ENCODE assay signal across 11 cellular contexts in the genomic region with DNA sequence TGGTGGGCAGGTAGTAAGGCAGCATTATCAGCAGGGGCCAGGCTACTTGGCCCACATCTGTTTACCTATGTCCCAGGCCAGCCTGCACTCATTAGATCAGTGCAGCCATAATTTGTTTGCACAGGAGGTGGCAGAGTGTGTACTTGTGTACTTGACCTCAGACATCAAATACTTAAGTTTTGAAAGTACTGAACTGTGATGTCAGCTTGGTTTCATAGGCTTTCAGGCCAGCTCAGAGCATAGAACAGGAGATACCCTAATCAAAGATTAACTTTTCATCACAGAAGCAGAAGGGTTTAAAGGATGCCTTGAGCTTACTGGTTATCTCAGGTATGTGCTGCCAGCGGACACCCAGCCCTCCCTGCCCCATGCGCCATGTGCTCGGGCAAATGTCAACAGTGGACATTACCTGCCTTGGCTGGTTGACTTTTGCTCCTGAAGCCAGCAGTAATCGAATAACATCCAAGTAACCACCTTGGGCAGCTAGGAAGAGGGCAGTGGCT. TPM values are rescaled to one million over a fixed set of nuclear protein-coding genes. Genes with fewer than 3 reads are reported as not detected.
DNase-seq lines count a peak whose midpoint lies in the region; ATAC-seq, FAIRE-seq and TF ChIP-seq lines count a peak whose summit lies in the region.
"Had no signal": no experiment of that assay in that cellular context is flagged by ENCODE, and none has a peak within 500 bp of the region (broad histone marks: within the 10 kb centered on the region; RNA-seq: fewer than 3 reads in every experiment).

No MANE protein-coding gene starts in this region.

- TF ChIP-seq EP300 in K562 (IDR thresholded peaks at IDR 0.05; ENCODE audit: low read length) = no peak

- POLR2A ChIA-PET in GM10248 (lab: Yijun Ruan, JAX) = interaction anchor here (0.6 kb wide), 1 partner anchor 167 kb away, joined by 3 read pairs; no protein-coding TSS in a partner anchor
- POLR2A ChIA-PET in K562 (lab: Yijun Ruan, JAX) = no interaction called here

- no peak overlapping the region for H3K4me3 Mint-ChIP-seq in activated T-helper 1 cell treated with anti-CD3 and anti-CD28 coated beads, Interleukin-12 subunit alpha, Interleukin-12 subunit beta, Interleukin-2, Interleukin-4 antibody, amounts not matched to agents 30 ng/mL and 10 ng/mL and 1 ng/mL, durations not matched to agents 14 hours and 24 hours and 36 hours
- H3K4me3 Mint-ChIP-seq: activated naive CD4-positive, alpha-beta T cell treated with anti-CD3 and anti-CD28 coated beads, Interleukin-2, amount 50 U/mL, for 24 hours; stimulated activated naive B cell treated with anti-CD40 and anti-IgM and Interleukin-4, amounts not matched to agents 10 μg/mL and 1 μg/mL and 100 μg/mL, for 72 hours had no signal

- H3K9me1 ChIP-seq in K562 (ENCODE audit: control insufficient read depth, insufficient read depth, low read length) = no peaks in the 10 kb centered on the region

- no peak overlapping the region for H3K27ac Mint-ChIP-seq in activated T-helper 1 cell treated with anti-CD3 and anti-CD28 coated beads, Interleukin-12 subunit alpha, Interleukin-12 subunit beta, Interleukin-2, Interleukin-4 antibody, amounts not matched to agents 30 ng/mL and 10 ng/mL and 1 ng/mL, durations not matched to agents 14 hours and 24 hours and 36 hours
- H3K27ac Mint-ChIP-seq: activated naive CD4-positive, alpha-beta T cell treated with anti-CD3 and anti-CD28 coated beads, Interleukin-2, amount 50 U/mL, for 24 hours; stimulated activated naive B cell treated with anti-CD40 and anti-IgM and Interleukin-4, amounts not matched to agents 10 μg/mL and 1 μg/mL and 100 μg/mL, for 72 hours had no signal

- no peaks in the 10 kb centered on the region; a peak in 2 of 5 replicates for H3K4me1 ChIP-seq in K562 (replicated peaks in 1 of 2; ENCODE audit: control insufficient read depth in 2 of 2, insufficient read depth in 2 of 2, low read length in 2 of 2)

- no peaks in the 10 kb centered on the region for H3K9me3 ChIP-seq in K562 (replicated peaks; ENCODE audit: control insufficient read depth, insufficient read depth, low read depth, low read length)
- H3K9me3 ChIP-seq: ovary had no signal

- DNase-seq in GM10248 (ENCODE audit: extremely low spot score) (peak; percentile 52), K562 (ENCODE audit: extremely low read depth in 1 of 4, low spot score in 3 of 4) (no peak), cortex of kidney (lab: John Stamatoyannopoulos, UW) (no peak)
- DNase-seq in activated T-helper 1 cell treated with anti-CD3 and anti-CD28 coated beads, Interleukin-12 subunit alpha, Interleukin-12 subunit beta, Interleukin-2, Interleukin-4 antibody, amounts not matched to agents 30 ng/mL and 10 ng/mL and 1 ng/mL, durations not matched to agents 14 hours and 24 hours and 36 hours (ENCODE audit: low spot score) = no peak
- no peak for DNase-seq in stimulated activated CD4-positive, alpha-beta T cell treated with anti-CD3 and anti-CD28 coated beads, Interleukin-1b, Interleukin-23, amount 100 ng/mL, for 48 hours
- DNase-seq: ovary; stimulated activated naive B cell treated with anti-CD40 and anti-IgM and Interleukin-4, amounts not matched to agents 10 μg/mL and 1 μg/mL and 100 μg/mL, for 72 hours had no signal

- H3K79me2 ChIP-seq in K562 (ENCODE audit: control insufficient read depth, insufficient read depth, low read length) = no peaks in the 10 kb centered on the region

- H3K4me3 ChIP-seq in K562 = no peak overlapping the region
- H3K4me3 ChIP-seq: ovary had no signal

- BruUV-seq in K562 (replicated peaks; lab: Mats Ljungman, UMichigan) = no TSS peak

- TF ChIP-seq CTCF in GM10248 (IDR thresholded peaks at IDR 0.05; ENCODE audit: control extremely low read depth, extremely low read depth, low read depth, missing control alignments) (peak; percentile 20), K562 (IDR thresholded peaks at IDR 0.05 in 2 of 3, conservative IDR thresholded peaks at IDR 0.05 in 1 of 3; ENCODE audit: insufficient read depth in 2 of 3, low read depth in 1 of 3, low read length in 3 of 3) (no peak)

- in situ Hi-C loops in K562 (cut with MboI) = no loop called here

- H4K20me1 ChIP-seq in K562 (replicated peaks; ENCODE audit: control insufficient read depth, insufficient read depth, low read length) = no peaks in the 10 kb centered on the region

- ATAC-seq in GM21381 (IDR thresholded peaks at IDR 0.05; ENCODE audit: unreplicated experiment) (peak; percentile 94), HG03520 (IDR thresholded peaks at IDR 0.05; ENCODE audit: unreplicated experiment) (peak; percentile 87), K562 (peak; percentile 45), HG02885 (IDR thresholded peaks at IDR 0.05; ENCODE audit: poor library complexity, unreplicated experiment) (no peak)

- no peaks in the 10 kb centered on the region for H3K9me3 Mint-ChIP-seq in activated T-helper 1 cell treated with anti-CD3 and anti-CD28 coated beads, Interleukin-12 subunit alpha, Interleukin-12 subunit beta, Interleukin-2, Interleukin-4 antibody, amounts not matched to agents 30 ng/mL and 10 ng/mL and 1 ng/mL, durations not matched to agents 14 hours and 24 hours and 36 hours
- H3K9me3 Mint-ChIP-seq: activated naive CD4-positive, alpha-beta T cell treated with anti-CD3 and anti-CD28 coated beads, Interleukin-2, amount 50 U/mL, for 24 hours; stimulated activated naive B cell treated with anti-CD40 and anti-IgM and Interleukin-4, amounts not matched to agents 10 μg/mL and 1 μg/mL and 100 μg/mL, for 72 hours had no signal

- no peak for TF ChIP-seq POLR2A in K562 (conservative IDR thresholded peaks at IDR 0.05)

- TF ChIP-seq RAD21 in K562 (CRISPR knock-in tag; conservative IDR thresholded peaks at IDR 0.05 in 1 of 2, IDR thresholded peaks at IDR 0.05 in 1 of 2) = no peak

- no peak overlapping the region for H2AFZ ChIP-seq in K562 (ENCODE audit: low read depth, low read length)

- H3K36me3 ChIP-seq in K562 (ENCODE audit: control insufficient read depth, insufficient read depth, low read length) = no peaks in the 10 kb centered on the region
- H3K36me3 ChIP-seq: ovary had no signal

- 38% methylated on average over 4 of the region's 4 CpGs for WGBS in K562 (ENCODE audit: insufficient coverage, low coverage, missing lambda C conversion rate)

- no peaks in the 10 kb centered on the region for H3K36me3 Mint-ChIP-seq in activated T-helper 1 cell treated with anti-CD3 and anti-CD28 coated beads, Interleukin-12 subunit alpha, Interleukin-12 subunit beta, Interleukin-2, Interleukin-4 antibody, amounts not matched to agents 30 ng/mL and 10 ng/mL and 1 ng/mL, durations not matched to agents 14 hours and 24 hours and 36 hours (ENCODE audit: low read depth)
- H3K36me3 Mint-ChIP-seq: activated naive CD4-positive, alpha-beta T cell treated with anti-CD3 and anti-CD28 coated beads, Interleukin-2, amount 50 U/mL, for 24 hours; stimulated activated naive B cell treated with anti-CD40 and anti-IgM and Interleukin-4, amounts not matched to agents 10 μg/mL and 1 μg/mL and 100 μg/mL, for 72 hours had no signal

- no peak overlapping the region for H3K9ac ChIP-seq in K562 (ENCODE audit: insufficient read depth in 1 of 2, low read depth in 2 of 2, low read length in 2 of 2)

- intact Hi-C loops in K562 (cut with micrococcal nuclease) = loop anchor here (10.0 kb wide), 1 partner anchor 285 kb away; no protein-coding TSS in a partner anchor
- intact Hi-C loops in activated T-helper 1 cell treated with anti-CD3 and anti-CD28 coated beads, Interleukin-12 subunit alpha, Interleukin-12 subunit beta, Interleukin-2, Interleukin-4 antibody, amounts not matched to agents 30 ng/mL and 10 ng/mL and 1 ng/mL, durations not matched to agents 14 hours and 24 hours and 36 hours (cut with micrococcal nuclease) = no loop called here

- no peak overlapping the region for H3K27ac ChIP-seq in K562 (ENCODE audit: extremely low read depth, low read depth, low read length)
- H3K27ac ChIP-seq: ovary had no signal

- H3K4me1 Mint-ChIP-seq in activated T-helper 1 cell treated with anti-CD3 and anti-CD28 coated beads, Interleukin-12 subunit alpha, Interleukin-12 subunit beta, Interleukin-2, Interleukin-4 antibody, amounts not matched to agents 30 ng/mL and 10 ng/mL and 1 ng/mL, durations not matched to agents 14 hours and 24 hours and 36 hours (ENCODE audit: low read depth) = peaks cover 7% of the 10 kb centered on the region
- H3K4me1 Mint-ChIP-seq: stimulated activated naive B cell treated with anti-CD40 and anti-IgM and Interleukin-4, amounts not matched to agents 10 μg/mL and 1 μg/mL and 100 μg/mL, for 72 hours had no signal

- H3K4me2 ChIP-seq in K562 (ENCODE audit: insufficient read depth, low read length) = no peak overlapping the region

- FAIRE-seq in K562 (lab: Jason Lieb, UNC) = no peak

- H3K27me3 Mint-ChIP-seq in activated T-helper 1 cell treated with anti-CD3 and anti-CD28 coated beads, Interleukin-12 subunit alpha, Interleukin-12 subunit beta, Interleukin-2, Interleukin-4 antibody, amounts not matched to agents 30 ng/mL and 10 ng/mL and 1 ng/mL, durations not matched to agents 14 hours and 24 hours and 36 hours (ENCODE audit: insufficient read depth) = peaks cover 10% of the 10 kb centered on the region
- H3K27me3 Mint-ChIP-seq: activated naive CD4-positive, alpha-beta T cell treated with anti-CD3 and anti-CD28 coated beads, Interleukin-2, amount 50 U/mL, for 24 hours had no signal

- CTCF ChIA-PET in GM10248 (lab: Yijun Ruan, JAX) (interaction anchor here (0.7 to 2.3 kb wide), 4 partner anchors 9 to 289 kb away, joined by 3 to 8 read pairs (median 4); no protein-coding TSS in a partner anchor), K562 (lab: Yijun Ruan, JAX; ENCODE audit: low intra/inter-chr PET ratio) (no interaction called here)

- peaks cover 0 to 10% of the 10 kb centered on the region in 2 experiments; a peak in 2 of 5 replicates for H3K27me3 ChIP-seq in K562 (ENCODE audit: control insufficient read depth in 2 of 2, insufficient read depth in 2 of 2, low read length in 2 of 2)
- H3K27me3 ChIP-seq: ovary had no signal

RNA-seq across cellular contexts. Expression of gene ANKRD29, which starts 33.2 kb away (rescaled TPM):
- total RNA-seq in K562 (2011; cell fraction: chromatin; rRNA removed; ENCODE audit: low replicate concordance) = not detected in 2 replicates
- total RNA-seq in K562 (2011; cell fraction: nucleolus; rRNA removed) = not detected in 2 replicates
- total RNA-seq in K562 (2011; cell fraction: nucleoplasm; rRNA removed) = not detected in 2 replicates
- 0.36 TPM in 1 of 2 replicates, not detected in the other for total RNA-seq in K562 (2014; rRNA removed)
- total RNA-seq in K562 (2014; rRNA removed; fragmentation: Illumina TruSeq; extraction: Trizol) = not detected in 2 replicates
- total RNA-seq in K562 (2015; rRNA removed; fragmentation: Illumina TruSeq; extraction: Trizol) = not detected in 2 replicates
- total RNA-seq in K562 (2021) = not detected in 2 replicates
- polyA plus RNA-seq in K562 (2011; rRNA removed) = not detected in 2 replicates
- not detected in 2 replicates for polyA plus RNA-seq in K562 (2011; cell fraction: cytosol; rRNA removed)
- polyA plus RNA-seq in K562 (2011; cell fraction: nucleus; rRNA removed) = not detected in 2 replicates
- polyA plus RNA-seq in K562 (2012) = 0.10 TPM in 1 of 2 replicates, not detected in the other
- not detected in 2 replicates for polyA plus RNA-seq in K562 (2014; fragmentation: Illumina TruSeq; extraction: Trizol)
- polyA plus RNA-seq in K562 (2014; fragmentation: Nextera tagmentation; extraction: Ambion mirVana) = not detected
- 0.03 TPM in 1 of 2 replicates, not detected in the other for polyA plus RNA-seq in K562 (2014; rRNA removed)
- polyA minus RNA-seq in K562 (2011; rRNA and poly(A)+ RNA removed) = not detected in 2 replicates
- polyA minus RNA-seq in K562 (2011; cell fraction: cytosol; rRNA and poly(A)+ RNA removed) = not detected in 2 replicates
- not detected in 2 replicates for polyA minus RNA-seq in K562 (2011; cell fraction: nucleus; rRNA and poly(A)+ RNA removed)
- not detected in 2 replicates for total RNA-seq in activated T-helper 1 cell treated with anti-CD3 and anti-CD28 coated beads, Interleukin-12 subunit alpha, Interleukin-12 subunit beta, Interleukin-2, Interleukin-4 antibody, amounts not matched to agents 30 ng/mL and 10 ng/mL and 1 ng/mL, durations not matched to agents 14 hours and 24 hours and 36 hours

RNA-seq across cellular contexts. Expression of gene NPC1, which starts 43.2 kb away (rescaled TPM):
- total RNA-seq in K562 (2011; cell fraction: chromatin; rRNA removed; ENCODE audit: low replicate concordance) = 287 and 292 TPM in 2 replicates
- total RNA-seq in K562 (2011; cell fraction: nucleolus; rRNA removed) = 238 and 263 TPM in 2 replicates
- 259 and 261 TPM in 2 replicates for total RNA-seq in K562 (2011; cell fraction: nucleoplasm; rRNA removed)
- total RNA-seq in K562 (2014; rRNA removed) (27.6 and 37.1 TPM in 2 replicates), K562 (2014; rRNA removed; fragmentation: Illumina TruSeq; extraction: Trizol) (29.3 and 29.5 TPM in 2 replicates), K562 (2015; rRNA removed; fragmentation: Illumina TruSeq; extraction: Trizol) (23.9 TPM in 2 replicates), K562 (2021) (42.5 and 45.9 TPM in 2 replicates)
- polyA plus RNA-seq in K562 (2011; rRNA removed) (41.1 and 46.5 TPM in 2 replicates), K562 (2014; fragmentation: Illumina TruSeq; extraction: Trizol) (31.6 and 32.0 TPM in 2 replicates), K562 (2014; fragmentation: Nextera tagmentation; extraction: Ambion mirVana) (10 to 100 TPM; 17.1 to 19.1 TPM), K562 (2014; rRNA removed) (23.4 and 26.6 TPM in 2 replicates)
- 51.7 and 58.3 TPM in 2 replicates for polyA plus RNA-seq in K562 (2011; cell fraction: cytosol; rRNA removed)
- 128 and 144 TPM in 2 replicates for polyA plus RNA-seq in K562 (2011; cell fraction: nucleus; rRNA removed)
- 25.2 and 35.2 TPM in 2 replicates for polyA plus RNA-seq in K562 (2012)
- polyA minus RNA-seq in K562 (2011; rRNA and poly(A)+ RNA removed) = 90.7 and 106 TPM in 2 replicates
- polyA minus RNA-seq in K562 (2011; cell fraction: cytosol; rRNA and poly(A)+ RNA removed) = 49.1 and 49.2 TPM in 2 replicates
- 67.6 and 93.7 TPM in 2 replicates for polyA minus RNA-seq in K562 (2011; cell fraction: nucleus; rRNA and poly(A)+ RNA removed)
- 30.1 and 30.2 TPM in 2 replicates for total RNA-seq in activated T-helper 1 cell treated with anti-CD3 and anti-CD28 coated beads, Interleukin-12 subunit alpha, Interleukin-12 subunit beta, Interleukin-2, Interleukin-4 antibody, amounts not matched to agents 30 ng/mL and 10 ng/mL and 1 ng/mL, durations not matched to agents 14 hours and 24 hours and 36 hours

RNA-seq across cellular contexts. Expression of gene LAMA3, which starts 59.8 kb away (rescaled TPM):
- not detected in 2 replicates for total RNA-seq in K562 (2011; cell fraction: chromatin; rRNA removed; ENCODE audit: low replicate concordance)
- total RNA-seq in K562 (2011; cell fraction: nucleolus; rRNA removed) = not detected in 2 replicates
- total RNA-seq in K562 (2011; cell fraction: nucleoplasm; rRNA removed) = not detected in 2 replicates
- total RNA-seq in K562 (2014; rRNA removed) = not detected in 2 replicates
- not detected in 2 replicates for total RNA-seq in K562 (2014; rRNA removed; fragmentation: Illumina TruSeq; extraction: Trizol)
- total RNA-seq in K562 (2015; rRNA removed; fragmentation: Illumina TruSeq; extraction: Trizol) = not detected in 2 replicates
- 0.07 and 0.13 TPM in 2 replicates for total RNA-seq in K562 (2021)
- not detected in 2 replicates for polyA plus RNA-seq in K562 (2011; rRNA removed)
- polyA plus RNA-seq in K562 (2011; cell fraction: cytosol; rRNA removed) = not detected in 2 replicates
- polyA plus RNA-seq in K562 (2011; cell fraction: nucleus; rRNA removed) = not detected in 2 replicates
- polyA plus RNA-seq in K562 (2012) = 0.03 TPM in 1 of 2 replicates, not detected in the other
- not detected in 2 replicates for polyA plus RNA-seq in K562 (2014; fragmentation: Illumina TruSeq; extraction: Trizol)
- polyA plus RNA-seq in K562 (2014; fragmentation: Nextera tagmentation; extraction: Ambion mirVana) = not detected
- polyA plus RNA-seq in K562 (2014; rRNA removed) = not detected in 2 replicates
- not detected in 2 replicates for polyA minus RNA-seq in K562 (2011; rRNA and poly(A)+ RNA removed)
- 0.29 and 0.73 TPM in 2 replicates for polyA minus RNA-seq in K562 (2011; cell fraction: cytosol; rRNA and poly(A)+ RNA removed)
- 0.11 and 0.27 TPM in 2 replicates for polyA minus RNA-seq in K562 (2011; cell fraction: nucleus; rRNA and poly(A)+ RNA removed)
- total RNA-seq in activated T-helper 1 cell treated with anti-CD3 and anti-CD28 coated beads, Interleukin-12 subunit alpha, Interleukin-12 subunit beta, Interleukin-2, Interleukin-4 antibody, amounts not matched to agents 30 ng/mL and 10 ng/mL and 1 ng/mL, durations not matched to agents 14 hours and 24 hours and 36 hours = not detected in 2 replicates
